7 cellular contexts compared by ENCODE assay signal in the genomic region with DNA sequence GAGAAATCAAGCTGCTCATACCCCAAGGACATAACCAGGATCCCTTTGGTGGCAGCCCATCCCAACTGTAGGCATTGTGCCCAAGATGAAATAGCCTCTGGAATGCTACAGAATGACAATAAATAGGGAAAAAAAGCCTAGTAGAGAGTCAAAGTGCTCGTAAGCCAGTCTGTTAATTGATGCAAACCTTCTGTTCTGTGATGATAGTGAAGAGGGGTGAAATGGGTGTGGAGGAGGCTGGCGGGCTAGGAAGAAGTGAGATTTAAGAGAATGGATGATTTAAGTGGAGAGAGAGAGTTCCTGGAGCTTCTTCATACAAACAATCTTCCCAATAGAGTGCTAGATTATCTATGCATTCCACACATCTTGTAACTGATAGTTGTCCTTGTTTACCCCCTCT.
"Had no signal": no experiment of that assay in that cellular context is flagged by ENCODE, and none has a peak within 500 bp of the region (broad histone marks: within the 10 kb centered on the region; RNA-seq: fewer than 3 reads in every experiment).

No MANE protein-coding gene starts in this region.

- H3K27ac Mint-ChIP-seq: HFFc6, IgD-negative memory B cell had no signal

- DNase-seq: GOT3, H7, HFFc6 had no signal

- H3K4me1 ChIP-seq: HAP-1 had no signal

- H3K4me3 ChIP-seq: HAP-1 had no signal

- H3K27me3 Mint-ChIP-seq: IgD-negative memory B cell had no signal

- H3K4me3 Mint-ChIP-seq: HFFc6, IgD-negative memory B cell had no signal

- H3K36me3 ChIP-seq: HAP-1 had no signal

- ATAC-seq: HepG2 had no signal

- H3K4me1 Mint-ChIP-seq: IgD-negative memory B cell had no signal

- H3K9me3 ChIP-seq: HAP-1 had no signal

- H3K36me3 Mint-ChIP-seq: IgD-negative memory B cell had no signal

- H3K27ac ChIP-seq: HL-60 had no signal
